Comparison of ENCODE assay signal across 21 cellular contexts in the genomic region with DNA sequence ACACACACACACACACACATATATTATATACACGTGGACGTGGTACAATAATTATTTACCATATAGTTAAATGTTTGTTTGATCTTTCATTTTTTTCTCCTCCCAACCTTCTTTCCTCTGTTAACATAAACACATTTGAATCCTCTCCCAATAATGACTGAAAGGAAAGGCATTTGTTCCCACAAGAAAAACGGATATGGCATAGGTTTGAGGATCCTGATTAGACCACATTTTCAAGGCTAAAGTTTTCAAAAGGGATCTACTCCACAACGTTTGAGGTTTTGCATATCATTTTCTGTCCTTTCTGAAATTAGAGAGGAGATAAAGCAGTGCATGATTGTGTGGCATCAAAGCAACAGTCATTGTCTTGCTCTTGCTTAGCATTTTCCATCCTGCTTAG.
A peak's percentile ranks its signal among the peaks of the same experiment; 100 is the strongest.
DNase-seq lines count a peak whose midpoint lies in the region; ATAC-seq, FAIRE-seq and TF ChIP-seq lines count a peak whose summit lies in the region.
"Had no signal": no experiment of that assay in that cellular context is flagged by ENCODE, and none has a peak within 500 bp of the region (broad histone marks: within the 10 kb centered on the region; RNA-seq: fewer than 3 reads in every experiment).

No MANE protein-coding gene starts in this region.

- no peaks in the 10 kb centered on the region for H3K79me2 ChIP-seq in K562 (ENCODE audit: control insufficient read depth, insufficient read depth, low read length)

- POLR2A ChIA-PET in K562 (lab: Yijun Ruan, JAX) = no interaction called here
- POLR2A ChIA-PET in CD8-positive, alpha-beta T cell (lab: Charles Lee) = no interaction called here

- no peak for TF ChIP-seq EP300 in K562 (IDR thresholded peaks at IDR 0.05; ENCODE audit: low read length)

- no peaks in the 10 kb centered on the region for H3K4me1 ChIP-seq in K562 (replicated peaks in 1 of 2; ENCODE audit: control insufficient read depth in 2 of 2, insufficient read depth in 2 of 2, low read length in 2 of 2)
- no peaks in the 10 kb centered on the region for H3K4me1 ChIP-seq in CD8-positive, alpha-beta T cell (ENCODE audit: insufficient read depth, low read length)
- H3K4me1 ChIP-seq: A549, SJCRH30 had no signal

- TF ChIP-seq CTCF in K562 (IDR thresholded peaks at IDR 0.05 in 2 of 3, conservative IDR thresholded peaks at IDR 0.05 in 1 of 3; ENCODE audit: insufficient read depth in 2 of 3, low read depth in 1 of 3, low read length in 3 of 3) (no peak), fibroblast of pulmonary artery (IDR thresholded peaks at IDR 0.05; ENCODE audit: low read length, missing control alignments) (no peak), brain microvascular endothelial cell (IDR thresholded peaks at IDR 0.05; ENCODE audit: low read depth, low read length, missing control alignments) (no peak)
- no peak for TF ChIP-seq CTCF in CD8-positive, alpha-beta T cell (IDR thresholded peaks at IDR 0.05)

- H3K4me1 Mint-ChIP-seq in CD8-positive, alpha-beta T cell (ENCODE audit: low read depth) = no peaks in the 10 kb centered on the region
- H3K4me1 Mint-ChIP-seq: CD4-positive, CD25-positive, alpha-beta regulatory T cell had no signal

- H3K36me3 ChIP-seq in K562 (ENCODE audit: control insufficient read depth, insufficient read depth, low read length) (no peaks in the 10 kb centered on the region), brain microvascular endothelial cell (replicated peaks) (no peaks in the 10 kb centered on the region)
- no peaks in the 10 kb centered on the region for H3K36me3 ChIP-seq in CD8-positive, alpha-beta T cell (ENCODE audit: insufficient read depth, low read length)
- H3K36me3 ChIP-seq: SJCRH30 had no signal

- CTCF ChIA-PET in K562 (lab: Yijun Ruan, JAX; ENCODE audit: low intra/inter-chr PET ratio) = no interaction called here
- CTCF ChIA-PET in CD8-positive, alpha-beta T cell (lab: Charles Lee) = no interaction called here

- no peak overlapping the region for H3K4me3 Mint-ChIP-seq in CD8-positive, alpha-beta T cell
- H3K4me3 Mint-ChIP-seq: CD4-positive, CD25-positive, alpha-beta regulatory T cell had no signal

- H3K9me1 ChIP-seq in K562 (ENCODE audit: control insufficient read depth, insufficient read depth, low read length) = no peaks in the 10 kb centered on the region

- no peaks in the 10 kb centered on the region for H3K36me3 Mint-ChIP-seq in CD8-positive, alpha-beta T cell
- H3K36me3 Mint-ChIP-seq: CD4-positive, CD25-positive, alpha-beta regulatory T cell had no signal

- no peaks in the 10 kb centered on the region for H3K27me3 Mint-ChIP-seq in CD8-positive, alpha-beta T cell (ENCODE audit: low read depth)
- H3K27me3 Mint-ChIP-seq: CD4-positive, CD25-positive, alpha-beta regulatory T cell had no signal

- 0% methylated on average over 4 of the region's 4 CpGs for WGBS in K562 (ENCODE audit: insufficient coverage, low coverage, missing lambda C conversion rate)

- BruUV-seq in K562 (replicated peaks; lab: Mats Ljungman, UMichigan) = no TSS peak

- no peaks in the 10 kb centered on the region for H3K9me3 ChIP-seq in K562 (replicated peaks; ENCODE audit: control insufficient read depth, insufficient read depth, low read depth, low read length)
- H3K9me3 ChIP-seq in CD8-positive, alpha-beta T cell (ENCODE audit: low read length) = no peaks in the 10 kb centered on the region
- H3K9me3 ChIP-seq: A549, SJCRH30 had no signal

- intact Hi-C loops in K562 (cut with micrococcal nuclease) = no loop called here
- intact Hi-C loops in CD8-positive, alpha-beta T cell (cut with DNase I, micrococcal nuclease) = no loop called here

- TF ChIP-seq RAD21 in K562 (CRISPR knock-in tag; conservative IDR thresholded peaks at IDR 0.05 in 1 of 2, IDR thresholded peaks at IDR 0.05 in 1 of 2) = no peak

- no peak for TF ChIP-seq POLR2A in K562 (conservative IDR thresholded peaks at IDR 0.05)

- no peaks in the 10 kb centered on the region for H4K20me1 ChIP-seq in K562 (replicated peaks; ENCODE audit: control insufficient read depth, insufficient read depth, low read length)

- H3K4me3 ChIP-seq in K562 = no peak overlapping the region
- no peak overlapping the region for H3K4me3 ChIP-seq in fibroblast of pulmonary artery (replicated peaks; ENCODE audit: low read depth, low read length)
- H3K4me3 ChIP-seq in brain microvascular endothelial cell (ENCODE audit: low read depth, low read length) = no peak overlapping the region
- no peak overlapping the region for H3K4me3 ChIP-seq in CD8-positive, alpha-beta T cell (ENCODE audit: low read depth, low read length)
- H3K4me3 ChIP-seq: A549, SJCRH30 had no signal

- no peak overlapping the region for H3K27ac Mint-ChIP-seq in CD8-positive, alpha-beta T cell
- H3K27ac Mint-ChIP-seq: CD4-positive, CD25-positive, alpha-beta regulatory T cell had no signal

- no peak overlapping the region for H3K4me2 ChIP-seq in K562 (ENCODE audit: insufficient read depth, low read length)
- H3K4me2 ChIP-seq: A549 had no signal

- DNase-seq in ELR (ENCODE audit: low read depth) (peak; percentile 11), LHCN-M2 (ENCODE audit: low read depth) (peak; percentile 40), K562 (ENCODE audit: extremely low read depth in 1 of 4, low spot score in 3 of 4) (no peak), fibroblast of pulmonary artery (ENCODE audit: low read depth) (peak; percentile 1), brain microvascular endothelial cell (no peak)
- DNase-seq in CD8-positive, alpha-beta T cell = no peak
- no peak for DNase-seq in stimulated activated CD4-positive, alpha-beta T cell treated with anti-CD3 and anti-CD28 coated beads, Interleukin-2, amount 100 ng/mL, for 48 hours
- DNase-seq in activated CD4-positive, alpha-beta T cell treated with anti-CD3 and anti-CD28 coated beads, Interleukin-2, amount 50 U/mL, for 4 hours = no peak
- DNase-seq: CD4-positive, CD25-positive, alpha-beta regulatory T cell; COR-L47; DMS79; NCI-H1092 treated with DMSO at 0.1 percent for 48 hours; NCI-H1436 treated with DMSO at 0.1 percent for 48 hours; NCI-H2081; NCI-H2171; NCI-H345; NCI-H524 treated with DMSO at 0.1 percent for 48 hours; SJCRH30 had no signal

- no peak overlapping the region for H2AFZ ChIP-seq in K562 (ENCODE audit: low read depth, low read length)

- H3K9ac ChIP-seq in K562 (ENCODE audit: insufficient read depth in 1 of 2, low read depth in 2 of 2, low read length in 2 of 2) = no peak overlapping the region

- peaks cover 11% of the 10 kb centered on the region for H3K9me3 Mint-ChIP-seq in CD8-positive, alpha-beta T cell

- H3K27ac ChIP-seq in K562 (ENCODE audit: extremely low read depth, low read depth, low read length) (no peak overlapping the region), brain microvascular endothelial cell (no peak overlapping the region)
- H3K27ac ChIP-seq in CD8-positive, alpha-beta T cell (ENCODE audit: low read depth, low read length) = no peak overlapping the region
- H3K27ac ChIP-seq: A549, SJCRH30 had no signal

- in situ Hi-C loops in K562 (cut with MboI) (no loop called here), brain microvascular endothelial cell (cut with HindIII; ENCODE audit: low pct_ligation_motif_present, low sequenced_read_pairs) (no loop called here)

- H3K27me3 ChIP-seq in K562 (ENCODE audit: control insufficient read depth in 2 of 2, insufficient read depth in 2 of 2, low read length in 2 of 2) (no peaks in the 10 kb centered on the region), brain microvascular endothelial cell (replicated peaks) (no peaks in the 10 kb centered on the region)
- H3K27me3 ChIP-seq in CD8-positive, alpha-beta T cell (ENCODE audit: insufficient read depth, low read length) = no peaks in the 10 kb centered on the region
- H3K27me3 ChIP-seq: SJCRH30 had no signal

- no peak for ATAC-seq in K562
- no peak for ATAC-seq in CD8-positive, alpha-beta T cell
- ATAC-seq: A549 had no signal

- peak; percentile 23 for FAIRE-seq in K562 (lab: Jason Lieb, UNC)
- FAIRE-seq: A549, GM12891, RCC 7860 had no signal

TF ChIP-seq in K562, 482 proteins besides CTCF, POLR2A, EP300 and RAD21:
- no peak for TF ChIP-seq ZNF57 (CRISPR knock-in tag; IDR thresholded peaks at IDR 0.05)
- no peak for TF ChIP-seq CREBBP (IDR thresholded peaks at IDR 0.05; ENCODE audit: low read depth, low read length)
- TF ChIP-seq SRF (CRISPR knock-in tag; IDR thresholded peaks at IDR 0.05) = no peak
- TF ChIP-seq, protein P1, sequence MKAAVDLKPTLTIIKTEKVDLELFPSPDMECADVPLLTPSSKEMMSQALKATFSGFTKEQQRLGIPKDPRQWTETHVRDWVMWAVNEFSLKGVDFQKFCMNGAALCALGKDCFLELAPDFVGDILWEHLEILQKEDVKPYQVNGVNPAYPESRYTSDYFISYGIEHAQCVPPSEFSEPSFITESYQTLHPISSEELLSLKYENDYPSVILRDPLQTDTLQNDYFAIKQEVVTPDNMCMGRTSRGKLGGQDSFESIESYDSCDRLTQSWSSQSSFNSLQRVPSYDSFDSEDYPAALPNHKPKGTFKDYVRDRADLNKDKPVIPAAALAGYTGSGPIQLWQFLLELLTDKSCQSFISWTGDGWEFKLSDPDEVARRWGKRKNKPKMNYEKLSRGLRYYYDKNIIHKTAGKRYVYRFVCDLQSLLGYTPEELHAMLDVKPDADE (conservative IDR thresholded peaks at IDR 0.05; ENCODE audit: control insufficient read depth, low read depth, low read length) = no peak
- TF ChIP-seq CC2D1A (IDR thresholded peaks at IDR 0.05) = no peak
- no peak for TF ChIP-seq YBX1 (IDR thresholded peaks at IDR 0.05)
- no peak for TF ChIP-seq GABPB1 (CRISPR knock-in tag; IDR thresholded peaks at IDR 0.05)
- no peak for TF ChIP-seq ZNF3 (CRISPR knock-in tag; IDR thresholded peaks at IDR 0.05)
- no peak for TF ChIP-seq RAD51 (IDR thresholded peaks at IDR 0.05; ENCODE audit: borderline replicate concordance, low read depth)
- no peak for TF ChIP-seq TAF9B (IDR thresholded peaks at IDR 0.05; ENCODE audit: partially characterized antibody)
- TF ChIP-seq SMAD3 (CRISPR knock-in tag; conservative IDR thresholded peaks at IDR 0.05) = no peak
- TF ChIP-seq, protein P2, sequence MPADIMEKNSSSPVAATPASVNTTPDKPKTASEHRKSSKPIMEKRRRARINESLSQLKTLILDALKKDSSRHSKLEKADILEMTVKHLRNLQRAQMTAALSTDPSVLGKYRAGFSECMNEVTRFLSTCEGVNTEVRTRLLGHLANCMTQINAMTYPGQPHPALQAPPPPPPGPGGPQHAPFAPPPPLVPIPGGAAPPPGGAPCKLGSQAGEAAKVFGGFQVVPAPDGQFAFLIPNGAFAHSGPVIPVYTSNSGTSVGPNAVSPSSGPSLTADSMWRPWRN (IDR thresholded peaks at IDR 0.05; ENCODE audit: low read depth) = no peak
- no peak for TF ChIP-seq ZKSCAN8 (CRISPR knock-in tag; IDR thresholded peaks at IDR 0.05)

Comparison
In these comparisons a context has a peak if more than half of its experiments do, and no peak if none do; other contexts are left out.
1. DNase-seq: peak in ELR (single experiment), LHCN-M2 (single experiment) and fibroblast of pulmonary artery (single experiment); none in K562 (0 of 4), brain microvascular endothelial cell (single experiment), CD8-positive, alpha-beta T cell (0 of 7), stimulated activated CD4-positive, alpha-beta T cell treated with anti-CD3 and anti-CD28 coated beads, Interleukin-2, amount 100 ng/mL, for 48 hours (0 of 2) and activated CD4-positive, alpha-beta T cell treated with anti-CD3 and anti-CD28 coated beads, Interleukin-2, amount 50 U/mL, for 4 hours (0 of 2).